Comparison of ENCODE assay signal across 14 cellular contexts in the genomic region with DNA sequence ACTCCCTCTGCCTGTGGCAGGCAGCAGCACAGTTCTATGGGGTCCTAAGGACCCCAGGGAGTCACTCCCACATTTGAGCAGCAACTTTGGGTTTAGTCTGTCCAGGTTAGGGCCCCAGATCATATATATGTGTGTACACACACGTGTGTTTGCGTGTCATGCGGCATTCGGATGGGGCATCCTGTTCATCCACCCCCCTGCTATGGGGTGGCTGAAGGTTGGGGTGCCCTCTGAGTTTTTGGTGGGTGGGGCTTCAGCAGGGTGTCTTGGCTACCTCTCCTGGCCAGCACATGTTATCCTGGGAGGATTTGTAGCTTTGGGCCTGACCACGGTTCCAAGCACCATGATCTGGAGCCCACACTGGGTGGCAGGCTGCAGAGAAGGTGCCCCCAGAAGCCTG.
DNase-seq lines count a peak whose midpoint lies in the region; ATAC-seq and TF ChIP-seq lines count a peak whose summit lies in the region.
"Had no signal": no experiment of that assay in that cellular context is flagged by ENCODE, and none has a peak within 500 bp of the region (broad histone marks: within the 10 kb centered on the region; RNA-seq: fewer than 3 reads in every experiment).

No MANE protein-coding gene starts in this region.

- TF ChIP-seq POLR2A in esophagus squamous epithelium (IDR thresholded peaks at IDR 0.05) (no peak), stomach (IDR thresholded peaks at IDR 0.05) (no peak)

- H3K9me3 Mint-ChIP-seq in activated T-cell treated with anti-CD3 and anti-CD28 coated beads, Interleukin-2, amount 50 U/mL, for 72 hours, result no peaks in the 10 kb centered on the region
- no peaks in the 10 kb centered on the region for H3K9me3 Mint-ChIP-seq in activated B cell treated with CpG ODN at 0.5 μM for 24 hours
- H3K9me3 Mint-ChIP-seq: nephron progenitor cell had no signal

- in situ Hi-C loops in GM13976 (cut with MboI; ENCODE audit: low sequenced_read_pairs, unreplicated experiment), result no loop called here

- CTCF ChIA-PET in activated B cell treated with CpG ODN at 0.5 μM for 24 hours (lab: Charles Lee), result interaction anchor here (1.4 to 4.8 kb wide), 3 partner anchors 14 to 34 kb away, joined by 4 to 31 read pairs (median 10); no protein-coding TSS in a partner anchor

- H3K4me3 ChIP-seq in esophagus squamous epithelium (no peak overlapping the region), stomach (no peak overlapping the region), coronary artery (no peak overlapping the region)

- POLR2A ChIA-PET in activated B cell treated with CpG ODN at 0.5 μM for 24 hours (lab: Charles Lee), result interaction anchor here (0.6 to 10.1 kb wide), 8 partner anchors 14 to 586 kb away, joined by 3 to 207 read pairs (median 7); partner anchors contain the start of gene TEFM

- H3K27me3 ChIP-seq in esophagus squamous epithelium, result peaks cover 0 to 14% (median 0%) of the 10 kb centered on the region in 4 donors
- H3K27me3 ChIP-seq in stomach, result peaks cover 0 to 17% (median 0%) of the 10 kb centered on the region in 3 donors

- ATAC-seq in activated T-cell treated with anti-CD3 and anti-CD28 coated beads, Interleukin-2, amount 50 U/mL, for 72 hours (replicated peaks in 1 of 2), result no peak
- ATAC-seq in activated B cell treated with CpG ODN at 0.5 μM for 24 hours (ENCODE audit: low read depth), result no peak

- H3K4me1 Mint-ChIP-seq in activated T-cell treated with anti-CD3 and anti-CD28 coated beads, Interleukin-2, amount 50 U/mL, for 72 hours (ENCODE audit: low read depth), result peaks cover 88% of the 10 kb centered on the region
- peaks cover 88% of the 10 kb centered on the region for H3K4me1 Mint-ChIP-seq in activated B cell treated with CpG ODN at 0.5 μM for 24 hours

- H3K9me3 ChIP-seq in esophagus squamous epithelium, result no peaks in the 10 kb centered on the region
- H3K9me3 ChIP-seq in stomach, result no peaks in the 10 kb centered on the region

- no peak overlapping the region for H3K27ac Mint-ChIP-seq in activated T-cell treated with anti-CD3 and anti-CD28 coated beads, Interleukin-2, amount 50 U/mL, for 72 hours
- H3K27ac Mint-ChIP-seq in activated B cell treated with CpG ODN at 0.5 μM for 24 hours, result peak overlapping the region; percentile 97
- H3K27ac Mint-ChIP-seq: nephron progenitor cell had no signal

- H3K27me3 Mint-ChIP-seq in activated T-cell treated with anti-CD3 and anti-CD28 coated beads, Interleukin-2, amount 50 U/mL, for 72 hours (ENCODE audit: low read depth), result no peaks in the 10 kb centered on the region
- H3K27me3 Mint-ChIP-seq in activated B cell treated with CpG ODN at 0.5 μM for 24 hours, result no peaks in the 10 kb centered on the region

- peak overlapping the region; percentile 89 to 95 for H3K4me3 Mint-ChIP-seq in activated T-cell treated with anti-CD3 and anti-CD28 coated beads, Interleukin-2, amount 50 U/mL, for 72 hours
- H3K4me3 Mint-ChIP-seq in activated B cell treated with CpG ODN at 0.5 μM for 24 hours, result peak overlapping the region; percentile 71
- H3K4me3 Mint-ChIP-seq: nephron progenitor cell had no signal

- H3K4me1 ChIP-seq in esophagus squamous epithelium (peaks cover 34 to 87% (median 63%) of the 10 kb centered on the region in 3 donors), stomach (peaks cover 72 to 97% (median 83%) of the 10 kb centered on the region in 4 donors)

- intact Hi-C loops in activated B cell treated with CpG ODN at 0.5 μM for 24 hours (cut with micrococcal nuclease), result loop anchor here (5.0 kb wide), 2 partner anchors 410 to 670 kb away; partner anchors contain the start of genes CRLF3 and UTP6
- intact Hi-C loops in esophagus squamous epithelium (cut with DNase I), result no loop called here
- intact Hi-C loops in stomach (cut with DNase I; ENCODE audit: low total_unique reads), result no loop called here

- TF ChIP-seq CTCF in activated B cell treated with CpG ODN at 0.5 μM for 24 hours (IDR thresholded peaks at IDR 0.05), result no peak
- no peak for TF ChIP-seq CTCF in esophagus squamous epithelium (IDR thresholded peaks at IDR 0.05)
- TF ChIP-seq CTCF in stomach (IDR thresholded peaks at IDR 0.05), result no peak
- TF ChIP-seq CTCF in GM13976 (IDR thresholded peaks at IDR 0.05; ENCODE audit: borderline replicate concordance, control extremely low read depth, extremely low read depth, insufficient read depth, missing control alignments), result no peak
- TF ChIP-seq CTCF in coronary artery (IDR thresholded peaks at IDR 0.05), result no peak

- H3K36me3 ChIP-seq in esophagus squamous epithelium, result no peaks in the 10 kb centered on the region
- no peaks in the 10 kb centered on the region for H3K36me3 ChIP-seq in stomach

- H3K27ac ChIP-seq in esophagus squamous epithelium (peak overlapping the region; percentile 18 to 30 (median 24)), stomach (peak overlapping the region in 4 of 5 donors; percentile 2 to 93 (median 77)), coronary artery (no peak overlapping the region)

- WGBS in esophagus squamous epithelium, 2 donors, result 92 to 94% methylated on average over 3 to 5 of the region's 5 CpGs
- WGBS in stomach, 5 donors, result 92 to 100% (median 94%) methylated on average over 3 to 5 of the region's 5 CpGs

- DNase-seq in activated T-cell treated with anti-CD3 and anti-CD28 coated beads, Interleukin-2, amount 50 U/mL, for 72 hours, result no peak
- DNase-seq in activated T-cell treated with anti-CD3 and anti-CD28 coated beads, Interleukin-2, amount 50 U/mL, for 1 hour, result no peak
- DNase-seq in activated B cell treated with CpG ODN at 0.5 μM for 24 hours, result no peak
- no peak for DNase-seq in esophagus squamous epithelium (lab: John Stamatoyannopoulos, UW)
- DNase-seq in stomach, result no peak
- no peak for DNase-seq in GM19240 (ENCODE audit: insufficient read length, low spot score)
- no peak for DNase-seq in GM13976 (ENCODE audit: low spot score)
- no peak for DNase-seq in coronary artery (ENCODE audit: low spot score)
- DNase-seq: hippocampal formation; NCI-H1092; NCI-H2171; nephron progenitor cell; retina; stimulated activated CD4-positive, alpha-beta T cell treated with anti-CD3 and anti-CD28 coated beads, Interleukin-2, amount 100 ng/mL, for 48 hours had no signal

- TF ChIP-seq EP300 in stomach (IDR thresholded peaks at IDR 0.05), result no peak

- no peaks in the 10 kb centered on the region for H3K36me3 Mint-ChIP-seq in activated T-cell treated with anti-CD3 and anti-CD28 coated beads, Interleukin-2, amount 50 U/mL, for 72 hours (ENCODE audit: insufficient read depth in 2 of 2)
- H3K36me3 Mint-ChIP-seq in activated B cell treated with CpG ODN at 0.5 μM for 24 hours (ENCODE audit: low read depth), result no peaks in the 10 kb centered on the region

Comparison
In these comparisons a context has a peak if more than half of its experiments do, and no peak if none do; other contexts are left out.
1. H3K27ac ChIP-seq: peak in esophagus squamous epithelium (4 of 4) and stomach (4 of 5); none in coronary artery (0 of 2).